2 cellular contexts compared by ENCODE assay signal in the genomic region with DNA sequence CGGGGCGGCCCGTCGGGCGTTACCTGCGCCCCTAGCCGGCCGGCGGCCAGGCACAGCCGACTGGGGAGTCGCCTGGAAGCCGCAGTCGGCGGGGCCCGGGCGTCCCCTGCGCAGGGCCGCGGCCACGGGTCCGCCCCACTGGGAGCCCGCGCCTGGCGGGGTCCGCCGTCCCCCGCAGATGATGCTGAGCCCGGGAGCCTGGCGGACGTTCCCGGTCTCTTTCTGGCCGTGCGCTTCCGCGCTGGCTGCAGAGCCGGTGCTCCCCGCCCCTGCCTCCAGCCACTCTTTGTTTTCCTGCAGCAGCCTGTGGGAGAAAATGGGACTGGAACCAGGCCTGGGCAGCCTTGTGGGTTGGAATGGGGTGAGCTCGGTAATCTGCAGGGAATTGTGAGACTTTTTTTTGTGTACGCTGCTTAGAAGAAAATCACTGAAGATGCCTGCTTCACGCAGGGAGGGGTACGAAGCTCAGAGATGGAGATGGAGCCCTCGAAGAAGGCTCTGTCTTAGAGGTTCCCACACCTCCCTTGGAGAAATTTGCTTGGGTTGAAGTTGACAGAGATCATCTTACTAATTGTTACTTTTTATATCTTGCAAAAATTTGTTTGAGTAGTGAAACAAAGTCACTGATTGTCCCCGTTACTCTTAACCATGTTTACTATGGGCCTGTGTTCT.
TF ChIP-seq lines count a peak whose summit lies in the region.

No MANE protein-coding gene starts in this region.

TF ChIP-seq in SK-N-SH, 30 proteins besides CTCF, POLR2A, EP300 and RAD21:
- TF ChIP-seq TEAD4 (IDR thresholded peaks at IDR 0.05; ENCODE audit: borderline replicate concordance, insufficient read depth) = no peak

TF ChIP-seq in endothelial cell of umbilical vein, 7 proteins besides CTCF, POLR2A, EP300 and RAD21:
- TF ChIP-seq GATA2 (IDR thresholded peaks at IDR 0.05; ENCODE audit: insufficient read depth, insufficient read length, low read depth, low read length) (no peak), FOS (IDR thresholded peaks at IDR 0.05; ENCODE audit: borderline replicate concordance, insufficient read depth, low read length) (no peak), POLR2AphosphoS5 (IDR thresholded peaks at IDR 0.05; ENCODE audit: insufficient read depth, low read depth, low read length) (no peak), MYC (IDR thresholded peaks at IDR 0.05; ENCODE audit: low read depth, low read length) (no peak), EZH2 (IDR thresholded peaks at IDR 0.05; ENCODE audit: borderline replicate concordance, low read depth, low read length, severe bottlenecking) (no peak), JUN (IDR thresholded peaks at IDR 0.05; ENCODE audit: borderline replicate concordance, insufficient read depth, insufficient read length, low read depth) (no peak)
- TF ChIP-seq, protein P1, sequence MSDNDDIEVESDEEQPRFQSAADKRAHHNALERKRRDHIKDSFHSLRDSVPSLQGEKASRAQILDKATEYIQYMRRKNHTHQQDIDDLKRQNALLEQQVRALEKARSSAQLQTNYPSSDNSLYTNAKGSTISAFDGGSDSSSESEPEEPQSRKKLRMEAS (IDR thresholded peaks at IDR 0.05; ENCODE audit: insufficient read depth, insufficient read length) = no peak
TF ChIP-seq in endothelial cell of umbilical vein: peak in this region for 0.
